ENCODE assay signal across 8 cellular contexts in genomic region chr12:49776413-49776812, GRCh38. TPM values are rescaled to one million over a fixed set of nuclear protein-coding genes. Genes with fewer than 3 reads are reported as not detected.
DNase-seq lines count a peak whose midpoint lies in the region; ATAC-seq lines count a peak whose summit lies in the region.

No MANE protein-coding gene starts in this region.

- peaks cover 0 to 8% of the 10 kb centered on the region in 2 donors for H3K4me1 ChIP-seq in naive thymus-derived CD4-positive, alpha-beta T cell (ENCODE audit: control insufficient read depth in 2 of 2, insufficient read depth in 2 of 2, low read length in 2 of 2)

- POLR2A ChIA-PET in naive thymus-derived CD4-positive, alpha-beta T cell (lab: Charles Lee), result interaction anchor here (0.6 kb wide), 1 partner anchor 47 kb away, joined by 7 read pairs; no protein-coding TSS in a partner anchor

- peaks cover 10 to 17% (median 13%) of the 10 kb centered on the region in 7 donors for H3K4me1 Mint-ChIP-seq in naive thymus-derived CD4-positive, alpha-beta T cell

- CTCF ChIA-PET in naive thymus-derived CD4-positive, alpha-beta T cell (lab: Charles Lee), result interaction anchor here (0.6 to 2.7 kb wide), 4 partner anchors 35 to 541 kb away, joined by 3 to 33 read pairs (median 16); partner anchors contain the start of gene TMBIM6

- H3K9me3 ChIP-seq in naive thymus-derived CD4-positive, alpha-beta T cell (ENCODE audit: control insufficient read depth in 2 of 3, low read length in 3 of 3), result no peaks in the 10 kb centered on the region

- no peaks in the 10 kb centered on the region for H3K36me3 Mint-ChIP-seq in naive thymus-derived CD4-positive, alpha-beta T cell

- H3K27me3 Mint-ChIP-seq in naive thymus-derived CD4-positive, alpha-beta T cell, result peaks cover 6 to 27% (median 20%) of the 10 kb centered on the region in 5 donors

- H3K4me3 Mint-ChIP-seq in naive thymus-derived CD4-positive, alpha-beta T cell, result peak overlapping the region in 2 of 10 donors; percentile 12 to 27

- H3K4me3 ChIP-seq in naive thymus-derived CD4-positive, alpha-beta T cell (ENCODE audit: low read length), result no peak overlapping the region

- peak; percentile 11 for DNase-seq in DMS79 (lab: John Stamatoyannopoulos, UW)
- peak; percentile 78 to 85 for DNase-seq in NOMO-1 (lab: John Stamatoyannopoulos, UW; ENCODE audit: unreplicated experiment in 2 of 2)
- DNase-seq in activated T-cell treated with anti-CD3 and anti-CD28 coated beads for 1 hour (ENCODE audit: low read depth), result peak; percentile 23
- peak in 8 of 9 donors; percentile 21 to 52 (median 36) for DNase-seq in naive thymus-derived CD4-positive, alpha-beta T cell
- DNase-seq in stromal cell of bone marrow (ENCODE audit: low read depth), result peak; percentile 62

- H3K27me3 ChIP-seq in naive thymus-derived CD4-positive, alpha-beta T cell (ENCODE audit: control insufficient read depth in 2 of 2, insufficient read depth in 2 of 2, low read length in 2 of 2), result peaks cover 0 to 8% of the 10 kb centered on the region in 2 donors

- H3K36me3 ChIP-seq in naive thymus-derived CD4-positive, alpha-beta T cell (ENCODE audit: control insufficient read depth in 2 of 3, insufficient read depth in 3 of 3, low read length in 3 of 3), result no peaks in the 10 kb centered on the region

- ATAC-seq in HG03108 (IDR thresholded peaks at IDR 0.05; ENCODE audit: unreplicated experiment), result peak; percentile 62
- peak; percentile 92 for ATAC-seq in esophagus mucosa
- ATAC-seq in naive thymus-derived CD4-positive, alpha-beta T cell, result peak; percentile 85
- ATAC-seq in GM21390 (IDR thresholded peaks at IDR 0.05; ENCODE audit: unreplicated experiment), result no peak

- H3K27ac ChIP-seq in naive thymus-derived CD4-positive, alpha-beta T cell (ENCODE audit: low read depth, low read length), result no peak overlapping the region

- H3K9me3 Mint-ChIP-seq in naive thymus-derived CD4-positive, alpha-beta T cell, result peaks cover 0 to 3% (median 0%) of the 10 kb centered on the region in 11 donors

- intact Hi-C loops in naive thymus-derived CD4-positive, alpha-beta T cell (cut with micrococcal nuclease), result loop anchor here (1.0 to 5.0 kb wide), 4 partner anchors 63 to 281 kb away; partner anchors contain the start of gene ASIC1 (in 2 of the 2)

- H3K27ac Mint-ChIP-seq in naive thymus-derived CD4-positive, alpha-beta T cell, result peak overlapping the region in 2 of 9 donors; percentile 25 to 56

RNA-seq across cellular contexts. Expression of gene TMBIM6, which starts 35.1 kb away (rescaled TPM):
- total RNA-seq in esophagus mucosa, result 386 TPM
- 100 to 1,000 TPM; 307 to 432 (median 381) TPM for total RNA-seq in naive thymus-derived CD4-positive, alpha-beta T cell
- polyA plus RNA-seq in naive thymus-derived CD4-positive, alpha-beta T cell, result 100 to 1,000 TPM; 835 to 916 TPM

RNA-seq across cellular contexts. Expression of gene NCKAP5L, which starts 51.8 kb away (rescaled TPM):
- total RNA-seq in esophagus mucosa, result 3.9 TPM
- total RNA-seq in naive thymus-derived CD4-positive, alpha-beta T cell, result 10 to 100 TPM in 4 of 5 experiments, 1 to 10 TPM in 1; 4.3 to 27.5 (median 12.0) TPM
- polyA plus RNA-seq in naive thymus-derived CD4-positive, alpha-beta T cell, result 1 to 10 TPM; 1.8 to 5.4 TPM

Comparison
In these comparisons a context has a peak if more than half of its experiments do, and no peak if none do; other contexts are left out.
1. DNase-seq: peak in every context shown above with its lines; median percentile 82 in NOMO-1; 62 in stromal cell of bone marrow; 36 in naive thymus-derived CD4-positive, alpha-beta T cell; 23 in activated T-cell treated with anti-CD3 and anti-CD28 coated beads for 1 hour; 11 in DMS79.